In genomic region chr2:31151501-31151900, GRCh38 we compare ENCODE assay signal across 15 cellular contexts. TPM values are rescaled to one million over a fixed set of nuclear protein-coding genes. Genes with fewer than 3 reads are reported as not detected.
DNase-seq lines count a peak whose midpoint lies in the region; ATAC-seq, FAIRE-seq and TF ChIP-seq lines count a peak whose summit lies in the region.
"Had no signal": no experiment of that assay in that cellular context is flagged by ENCODE, and none has a peak within 500 bp of the region (broad histone marks: within the 10 kb centered on the region; RNA-seq: fewer than 3 reads in every experiment).

No MANE protein-coding gene starts in this region.

- peaks cover 8% of the 10 kb centered on the region for H3K9me3 ChIP-seq in A549
- H3K9me3 ChIP-seq in transverse colon, result no peaks in the 10 kb centered on the region
- H3K9me3 ChIP-seq: esophagus muscularis mucosa, uterus had no signal

- TF ChIP-seq POLR2A in A549 (IDR thresholded peaks at IDR 0.05; ENCODE audit: low read length) (no peak), transverse colon (IDR thresholded peaks at IDR 0.05) (no peak), H54 (IDR thresholded peaks at IDR 0.05; ENCODE audit: low read depth, low read length) (no peak)

- ATAC-seq in A549 (peak; percentile 72 to 76; a peak in 5 of 6 replicates), foreskin keratinocyte (no peak)

- TF ChIP-seq CTCF in A549 (IDR thresholded peaks at IDR 0.05) (peak; percentile 20; the same call in 1 of the 3 replicates), foreskin keratinocyte (conservative IDR thresholded peaks at IDR 0.05) (peak; percentile 43), transverse colon (IDR thresholded peaks at IDR 0.05) (no peak)

- H3K36me3 ChIP-seq in H7 (replicated peaks; ENCODE audit: control insufficient read depth, insufficient read depth, low read length), result no peaks in the 10 kb centered on the region
- H3K36me3 ChIP-seq in transverse colon, result no peaks in the 10 kb centered on the region
- H3K36me3 ChIP-seq: esophagus muscularis mucosa, uterus had no signal

- H3K4me3 ChIP-seq in A549 (no peak overlapping the region), H7 (ENCODE audit: insufficient read depth, low read depth, low read length) (no peak overlapping the region), transverse colon (no peak overlapping the region)
- H3K4me3 ChIP-seq: dorsolateral prefrontal cortex, esophagus muscularis mucosa, uterus had no signal

- 27% methylated on average over 6 of the region's 6 CpGs for WGBS in A549 (ENCODE audit: missing lambda C conversion rate)
- 72% methylated on average over 6 of the region's 6 CpGs; no CpG with 5 or more reads in 1 of the 2 donors for WGBS in transverse colon (ENCODE audit: low coverage in 1 of 2), 2 donors

- H3K27ac ChIP-seq in A549, result no peak overlapping the region
- no peak overlapping the region for H3K27ac ChIP-seq in foreskin keratinocyte
- H3K27ac ChIP-seq in transverse colon, result no peak overlapping the region
- H3K27ac ChIP-seq: dorsolateral prefrontal cortex, esophagus muscularis mucosa, uterus had no signal

- in situ Hi-C loops in SK-MEL-5 (cut with HindIII; ENCODE audit: low pct_unique_long_range_greater_than_20kb, low sequenced_read_pairs), result no loop called here
- in situ Hi-C loops in transverse colon (cut with MboI; ENCODE audit: low pct_ligation_motif_present in 1 of 4, low pct_unique_long_range_greater_than_20kb in 1 of 4, low sequenced_read_pairs in 3 of 4), result loop anchor here (25.0 kb wide), 4 partner anchors 186 to 989 kb away; no protein-coding TSS in a partner anchor

- H3K27me3 ChIP-seq in H7 (ENCODE audit: control insufficient read depth, insufficient read depth, low read length) (no peaks in the 10 kb centered on the region), foreskin keratinocyte (peaks cover 27% of the 10 kb centered on the region), transverse colon (peaks cover 4% of the 10 kb centered on the region)
- H3K27me3 ChIP-seq: uterus had no signal

- CTCF ChIA-PET in A549 (lab: Yijun Ruan, JAX), result interaction anchor here (0.6 to 8.8 kb wide), 10 partner anchors 11 to 444 kb away, joined by 3 to 79 read pairs (median 4); partner anchors contain the start of genes EHD3 and GALNT14

- TF ChIP-seq RAD21 in A549 (conservative IDR thresholded peaks at IDR 0.05 in 1 of 2, IDR thresholded peaks at IDR 0.05 in 1 of 2), result peak; percentile 29 to 35; a peak in 4 of 5 replicates

- intact Hi-C loops in transverse colon (cut with DNase I; ENCODE audit: low total_unique reads), result no loop called here

- TF ChIP-seq EP300 in A549 (IDR thresholded peaks at IDR 0.05), result no peak
- no peak for TF ChIP-seq EP300 in transverse colon (IDR thresholded peaks at IDR 0.05; ENCODE audit: low read depth)

- DNase-seq in A549 (ENCODE audit: low read depth in 1 of 2, low spot score in 1 of 2) (peak in 1 of 2 experiments; percentile 26), H7 (peak; percentile 40), SK-MEL-5 (ENCODE audit: low read depth, low spot score) (peak; percentile 24), foreskin keratinocyte (no peak), 8988T (no peak), NCI-H226 (no peak), transverse colon (no peak), H54 (ENCODE audit: insufficient read length, low spot score) (no peak)
- DNase-seq: activated effector memory CD4-positive, alpha-beta T cell treated with anti-CD3 and anti-CD28 coated beads, Interleukin-2, amount 50 U/mL, for 16 hours; COR-L47; dorsolateral prefrontal cortex; GOT3; NCI-H774; uterus had no signal

- peaks cover 8% of the 10 kb centered on the region; the same call in 2 of the 3 replicates for H3K4me1 ChIP-seq in A549
- no peaks in the 10 kb centered on the region for H3K4me1 ChIP-seq in foreskin keratinocyte
- H3K4me1 ChIP-seq in transverse colon, result no peaks in the 10 kb centered on the region
- H3K4me1 ChIP-seq: esophagus muscularis mucosa, uterus had no signal

- POLR2A ChIA-PET in A549 (lab: Yijun Ruan, JAX), result interaction anchor here (1.6 kb wide), 1 partner anchor 13 kb away, joined by 5 read pairs; the partner anchor contains the start of gene GALNT14

- no peak for FAIRE-seq in A549 (lab: Jason Lieb, UNC)
- no peak for FAIRE-seq in H54 (lab: Jason Lieb, UNC)

- H3K4me2 ChIP-seq in A549, result no peak overlapping the region

TF ChIP-seq in A549, 52 proteins besides CTCF, POLR2A, EP300 and RAD21:
- TF ChIP-seq ZSCAN20 (CRISPR knock-in tag; IDR thresholded peaks at IDR 0.05) (no peak), TFCP2L1 (CRISPR knock-in tag; IDR thresholded peaks at IDR 0.05) (no peak), REST (IDR thresholded peaks at IDR 0.05) (no peak), TP53 (CRISPR knock-in tag; IDR thresholded peaks at IDR 0.05) (no peak), MAZ (IDR thresholded peaks at IDR 0.05; ENCODE audit: borderline replicate concordance, low read depth, low read length) (no peak), CBX8 (IDR thresholded peaks at IDR 0.05) (no peak), E2F6 (IDR thresholded peaks at IDR 0.05; ENCODE audit: borderline replicate concordance, low read depth) (no peak), CHD2 (IDR thresholded peaks at IDR 0.05; ENCODE audit: low read length, partially characterized antibody) (no peak)

RNA-seq across cellular contexts. Expression of gene GALNT14, which starts 13.3 kb away (rescaled TPM):
- polyA plus RNA-seq in A549 (2011; rRNA removed), result 34.4 and 40.1 TPM in 2 replicates
- polyA plus RNA-seq in A549 (2012; cell fraction: cytosol; rRNA removed), result 60.4 and 63.0 TPM in 2 replicates
- polyA plus RNA-seq in A549 (2012; cell fraction: nucleus; rRNA removed), result 93.1 and 104 TPM in 2 replicates
- 38.3 to 48.0 TPM (median 40.0 TPM) in 3 replicates for polyA plus RNA-seq in A549 (2017; fragmentation: RNase III; extraction: RNeasy Plus Mini Kit Qiagen cat#74134 plus additional on column Dnase treatment)
- polyA minus RNA-seq in A549 (2011; rRNA and poly(A)+ RNA removed), result 81.5 and 99.9 TPM in 2 replicates
- total RNA-seq in H7 (2014; rRNA removed; shearing (Covaris generic)), result 4.2 and 8.0 TPM in 2 replicates
- 4.8 and 5.9 TPM in 2 replicates for total RNA-seq in SK-MEL-5 (2014; rRNA removed; shearing (Covaris generic))
- polyA plus RNA-seq in SK-MEL-5 (2015; cell fraction: cytosol; rRNA removed), result 14.4 and 16.5 TPM in 2 replicates
- polyA plus RNA-seq in SK-MEL-5 (2015; cell fraction: nucleus; rRNA removed), result 3.0 and 5.4 TPM in 2 replicates
- 42.0 and 46.3 TPM in 2 replicates for total RNA-seq in foreskin keratinocyte
- polyA plus RNA-seq in foreskin keratinocyte, result 44.7 and 50.6 TPM in 2 replicates
- under 1 TPM in 1 of 4 donors, not detected in 3; 1.00 TPM for total RNA-seq in transverse colon

Comparison
In these comparisons a context has a peak if more than half of its experiments do, and no peak if none do; other contexts are left out.
1. DNase-seq: peak in H7 (single experiment) and SK-MEL-5 (single experiment); none in foreskin keratinocyte (0 of 2), 8988T (single experiment), NCI-H226 (single experiment), transverse colon (single experiment) and H54 (single experiment).
2. CTCF ChIP-seq: peak in A549 (single experiment) and foreskin keratinocyte (single experiment); none in transverse colon (0 of 5).